27 cellular contexts compared by ENCODE assay signal in the genomic region with DNA sequence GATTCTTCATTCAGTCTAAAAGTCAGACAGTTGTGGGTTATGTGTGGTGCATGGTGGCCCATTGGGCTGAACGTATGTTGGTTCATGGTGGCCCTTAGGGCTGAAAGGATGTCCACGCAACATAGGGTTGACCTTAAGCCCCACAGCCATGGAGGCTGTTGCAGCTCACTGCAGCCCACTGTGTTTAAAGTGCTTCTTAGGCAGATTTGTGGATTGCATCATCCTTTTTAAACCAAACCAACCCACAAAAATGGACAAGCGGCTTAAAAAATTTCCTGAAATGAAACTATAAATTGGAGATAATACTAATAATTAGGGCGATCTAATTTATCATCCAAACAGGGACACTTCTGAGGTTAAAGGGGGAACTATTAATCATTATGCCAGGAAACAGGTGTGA.
"Had no signal": no experiment of that assay in that cellular context is flagged by ENCODE, and none has a peak within 500 bp of the region (broad histone marks: within the 10 kb centered on the region; RNA-seq: fewer than 3 reads in every experiment).

No MANE protein-coding gene starts in this region.

- H3K4me1 ChIP-seq: suprapubic skin, thyroid gland, transverse colon, upper lobe of left lung, upper lobe of right lung, uterus, vagina had no signal

- H3K27me3 ChIP-seq: stomach, suprapubic skin, testis, thyroid gland, tibial artery, tibial nerve, transverse colon, upper lobe of left lung, upper lobe of right lung, uterus, vagina had no signal

- H3K27ac ChIP-seq: stomach, suprapubic skin, testis, thoracic aorta, thyroid gland, tibial artery, tibial nerve, transverse colon, upper lobe of left lung, upper lobe of right lung, uterus, vagina had no signal

- FAIRE-seq: urothelium cell line had no signal

- H3K36me3 ChIP-seq: stomach, suprapubic skin, thoracic aorta, thyroid gland, tibial artery, tibial nerve, transverse colon, upper lobe of left lung, upper lobe of right lung, uterus, vagina had no signal

- DNase-seq: stimulated activated CD4-positive, alpha-beta T cell treated with anti-CD3 and anti-CD28 coated beads, Interleukin-2, amount 100 ng/mL, for 48 hours; stimulated activated CD4-positive, alpha-beta T cell treated with anti-CD3 and anti-CD28 coated beads, Interleukin-4, amount 100 ng/mL, for 1 hour; stimulated activated CD4-positive, alpha-beta T cell treated with anti-CD3 and anti-CD28 coated beads, Interleukin-4, amount 100 ng/mL, for 24 hours; stimulated activated CD4-positive, alpha-beta T cell treated with anti-CD3 and anti-CD28 coated beads, Interleukin-4, amount 100 ng/mL, for 4 hours; stimulated activated CD8-positive, alpha-beta memory T cell treated with anti-CD3 and anti-CD28 coated beads, Interleukin-4, amount 100 ng/mL, for 48 hours; stimulated activated naive B cell treated with anti-CD40 and anti-IgM and Interleukin-4, amounts not matched to agents 10 μg/mL and 1 μg/mL and 100 μg/mL, for 72 hours; stimulated activated naive CD4-positive, alpha-beta T cell; stimulated activated naive CD4-positive, alpha-beta T cell treated with Interleukin-2 at 50 U/mL for 16 hours; stimulated activated naive CD8-positive, alpha-beta T cell treated with anti-CD3 and anti-CD28 coated beads, Interleukin-15, amount 100 ng/mL, for 72 hours; stimulated activated naive CD8-positive, alpha-beta T cell treated with anti-CD3 and anti-CD28 coated beads, Interleukin-15, Interleukin-2, amounts not matched to agents 100 U/mL and 50 U/mL, for 24 hours; stomach; substantia nigra; testis; thyroid gland; tibial artery; transverse colon; trophoblast cell; upper lobe of left lung; upper lobe of right lung; uterus had no signal

- H3K9me3 ChIP-seq: testis, thoracic aorta, thyroid gland, tibial artery, upper lobe of right lung, uterus, vagina had no signal

- H3K4me3 ChIP-seq: stomach, suprapubic skin, testis, thoracic aorta, thyroid gland, tibial artery, tibial nerve, transverse colon, upper lobe of left lung, upper lobe of right lung, uterus, vagina had no signal

- ATAC-seq: stimulated activated effector memory CD8-positive, alpha-beta T cell treated with anti-CD3 and anti-CD28 coated beads, Interleukin-12 subunit alpha, Interleukin-12 subunit beta, amount 100 ng/mL, for 72 hours; stimulated activated memory B cell treated with anti-CD40 and anti-IgM and Interleukin-4, amounts not matched to agents 10 μg/mL and 1 μg/mL and 100 μg/mL, for 72 hours; stimulated activated naive B cell treated with anti-CD40 and anti-IgM and Interleukin-4, amounts not matched to agents 10 μg/mL and 1 μg/mL and 100 μg/mL, for 72 hours; stimulated activated naive CD8-positive, alpha-beta T cell treated with anti-CD3 and anti-CD28 coated beads, Interleukin-15, amount 100 ng/mL, for 72 hours; stimulated activated naive CD8-positive, alpha-beta T cell treated with anti-CD3 and anti-CD28 coated beads, Interleukin-15, Interleukin-2, amounts not matched to agents 100 U/mL and 50 U/mL, for 24 hours; upper lobe of right lung had no signal
